ENCODE assay signal across 1 cellular context in genomic region chr1:209590405-209590804, GRCh38.
A peak's percentile ranks its signal among the peaks of the same experiment; 100 is the strongest.
TF ChIP-seq lines count a peak whose summit lies in the region.

No MANE protein-coding gene starts in this region.

TF ChIP-seq in K562, 482 proteins besides CTCF, POLR2A, EP300 and RAD21 (continued from another document):
- TF ChIP-seq THRA (IDR thresholded peaks at IDR 0.05) (no peak), SMC3 (conservative IDR thresholded peaks at IDR 0.05; ENCODE audit: insufficient read depth, low read depth, low read length) (0 out of 2 replicates have a peak, but pooled peaks have one; percentile 9)
